ENCODE assay signal across 29 cellular contexts in the genomic region with DNA sequence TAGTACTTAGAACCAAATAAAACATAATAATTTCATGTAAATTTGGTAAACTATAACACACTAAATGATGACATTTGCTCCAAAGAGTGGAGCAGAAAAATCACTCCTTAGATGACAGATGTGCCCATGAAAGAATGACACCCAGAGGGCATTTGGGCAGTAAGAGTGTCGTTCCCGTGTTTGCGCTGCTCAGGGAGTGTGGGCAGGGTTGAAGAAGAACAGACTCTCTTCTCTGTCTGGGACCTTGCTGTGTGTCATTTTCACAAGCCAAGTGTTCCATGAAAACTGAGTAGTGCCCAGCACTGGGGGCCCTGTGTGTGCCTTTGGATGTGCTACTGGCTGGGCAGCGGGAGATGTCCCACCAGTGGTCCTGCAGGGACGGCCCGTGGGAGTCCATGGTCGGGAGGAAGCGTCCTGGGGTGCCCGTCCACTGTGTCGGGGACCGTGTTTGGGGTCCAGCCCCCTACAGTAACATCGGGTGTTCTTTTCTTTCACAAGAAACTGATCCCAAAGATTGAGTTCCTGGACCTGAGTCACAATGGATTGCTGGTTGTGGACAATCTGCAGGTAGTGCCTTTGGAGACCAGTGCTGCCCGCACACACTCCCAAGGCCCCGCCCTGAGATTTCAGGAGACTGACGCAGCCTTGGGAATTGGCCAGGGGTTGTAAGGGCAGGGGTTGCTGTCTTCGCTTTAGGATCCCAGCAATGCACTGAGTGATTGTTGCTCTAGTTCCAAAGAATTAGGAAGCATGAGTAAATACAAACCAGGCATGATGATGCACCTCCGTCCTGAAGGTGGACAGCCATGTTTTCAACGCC. TPM values are rescaled to one million over a fixed set of nuclear protein-coding genes. Genes with fewer than 3 reads are reported as not detected.
"Had no signal": no experiment of that assay in that cellular context is flagged by ENCODE, and none has a peak within 500 bp of the region (broad histone marks: within the 10 kb centered on the region; RNA-seq: fewer than 3 reads in every experiment).

No MANE protein-coding gene starts in this region.

- ATAC-seq: natural killer cell; stimulated activated naive CD8-positive, alpha-beta T cell treated with anti-CD3 and anti-CD28 coated beads, Interleukin-15, amount 100 ng/mL, for 72 hours had no signal

- H3K4me3 Mint-ChIP-seq: central memory CD8-positive, alpha-beta T cell; immature natural killer cell; memory B cell; natural killer cell; stimulated activated naive CD8-positive, alpha-beta T cell treated with anti-CD3 and anti-CD28 coated beads, Interleukin-15, amount 100 ng/mL, for 72 hours had no signal

- H3K4me1 ChIP-seq: colonic mucosa, pancreas, uterus had no signal

- H3K27ac ChIP-seq: colonic mucosa, pancreas, suprapubic skin, tibial artery, uterus had no signal

- H3K4me2 ChIP-seq: smooth muscle cell had no signal

- H3K27me3 ChIP-seq: colonic mucosa, esophagus squamous epithelium, left lung, pancreas, suprapubic skin, tibial artery, upper lobe of left lung, uterus had no signal

- H3K4me3 ChIP-seq: colonic mucosa, esophagus squamous epithelium, left lung, lung, pancreas, smooth muscle cell, suprapubic skin, tibial artery, upper lobe of left lung, uterus had no signal

- H3K27me3 Mint-ChIP-seq: central memory CD8-positive, alpha-beta T cell; memory B cell; progenitor cell of endocrine pancreas; stimulated activated naive CD8-positive, alpha-beta T cell treated with anti-CD3 and anti-CD28 coated beads, Interleukin-15, amount 100 ng/mL, for 72 hours had no signal

- H3K9me3 ChIP-seq: colonic mucosa, esophagus squamous epithelium, left lung, pancreas, suprapubic skin, tibial artery, upper lobe of left lung, uterus had no signal

- DNase-seq: colonic mucosa; dermis blood vessel endothelial cell; effector memory CD4-positive, alpha-beta T cell; erythroblast; esophagus squamous epithelium; hypothalamus; immature natural killer cell; islet precursor cell; natural killer cell; occipital lobe; pancreas; stimulated activated CD4-positive, alpha-beta T cell treated with anti-CD3 and anti-CD28 coated beads, Interleukin-12 subunit alpha, Interleukin-12 subunit beta, amount 100 ng/mL, for 4 hours; stimulated activated CD4-positive, alpha-beta T cell treated with anti-CD3 and anti-CD28 coated beads, Interleukin-1b, Interleukin-23, amount 100 ng/mL, for 48 hours; stimulated activated CD4-positive, alpha-beta T cell treated with anti-CD3 and anti-CD28 coated beads, Interleukin-4, amount 100 ng/mL, for 1 hour; stimulated activated CD8-positive, alpha-beta memory T cell treated with anti-CD3 and anti-CD28 coated beads, Interleukin-4, amount 100 ng/mL, for 48 hours; stimulated activated naive CD4-positive, alpha-beta T cell; stimulated activated naive CD8-positive, alpha-beta T cell treated with anti-CD3 and anti-CD28 coated beads, Interleukin-15, amount 100 ng/mL, for 72 hours; tibial artery; upper lobe of left lung; uterus had no signal

- H3K27ac Mint-ChIP-seq: memory B cell; natural killer cell; progenitor cell of endocrine pancreas; stimulated activated naive CD8-positive, alpha-beta T cell treated with anti-CD3 and anti-CD28 coated beads, Interleukin-15, amount 100 ng/mL, for 72 hours had no signal

- H3K36me3 ChIP-seq: uterus had no signal

- H3K9me3 Mint-ChIP-seq: central memory CD8-positive, alpha-beta T cell; immature natural killer cell; memory B cell; natural killer cell; stimulated activated naive CD8-positive, alpha-beta T cell treated with anti-CD3 and anti-CD28 coated beads, Interleukin-15, amount 100 ng/mL, for 72 hours had no signal

- H3K36me3 Mint-ChIP-seq: natural killer cell had no signal

- H3K4me1 Mint-ChIP-seq: central memory CD8-positive, alpha-beta T cell; immature natural killer cell; memory B cell; stimulated activated naive CD8-positive, alpha-beta T cell treated with anti-CD3 and anti-CD28 coated beads, Interleukin-15, amount 100 ng/mL, for 72 hours had no signal

RNA-seq across cellular contexts. Expression of a gene that starts 17.9 kb away (rescaled TPM):
- total RNA-seq: chondrocyte had no signal

RNA-seq across cellular contexts. Expression of a gene that starts 23.4 kb away (rescaled TPM):
- total RNA-seq: dermis blood vessel endothelial cell, occipital lobe had no signal
- polyA plus RNA-seq: immature natural killer cell had no signal

RNA-seq across cellular contexts. Expression of a gene that starts 32.4 kb away (rescaled TPM):
- polyA plus RNA-seq: immature natural killer cell, neural cell had no signal
